In genomic region chr10:17022898-17023297, GRCh38 we compare ENCODE assay signal across 9 cellular contexts.
A peak's percentile ranks its signal among the peaks of the same experiment; 100 is the strongest.
DNase-seq lines count a peak whose midpoint lies in the region; ATAC-seq and TF ChIP-seq lines count a peak whose summit lies in the region.
"Had no signal": no experiment of that assay in that cellular context is flagged by ENCODE, and none has a peak within 500 bp of the region (broad histone marks: within the 10 kb centered on the region; RNA-seq: fewer than 3 reads in every experiment).

No MANE protein-coding gene starts in this region.

- no peak for ATAC-seq in central memory CD8-positive, alpha-beta T cell (replicated peaks; ENCODE audit: extremely low read depth, poor library complexity, severe bottlenecking)
- ATAC-seq in HG03342 (IDR thresholded peaks at IDR 0.05; ENCODE audit: unreplicated experiment) = no peak

- peaks cover 14% of the 10 kb centered on the region for H3F3A ChIP-seq in Loucy (ENCODE audit: low read depth)

- H3K27me3 ChIP-seq in A673 (replicated peaks; ENCODE audit: insufficient read depth, low read depth, low read length, poor library complexity) (no peaks in the 10 kb centered on the region), Loucy (ENCODE audit: insufficient read depth, low read length, poor library complexity, severe bottlenecking) (no peaks in the 10 kb centered on the region), muscle layer of duodenum (ENCODE audit: low read depth, low read length) (no peaks in the 10 kb centered on the region)

- intact Hi-C loops in A673 (cut with micrococcal nuclease; ENCODE audit: unreplicated experiment) = no loop called here

- H3K9me2 ChIP-seq in Loucy (replicated peaks; ENCODE audit: low read depth, low read length) = no peaks in the 10 kb centered on the region

- H3K9me3 ChIP-seq in A673 (ENCODE audit: low read depth, low read length, poor library complexity, severe bottlenecking) (no peaks in the 10 kb centered on the region), Loucy (ENCODE audit: insufficient read depth, low read depth, low read length) (no peaks in the 10 kb centered on the region), muscle layer of duodenum (ENCODE audit: control insufficient read depth in 1 of 2, low read length in 2 of 2) (peaks cover 0 to 2% of the 10 kb centered on the region in 2 donors)

- no TSS peak for BruUV-seq in A673 (replicated peaks; lab: Mats Ljungman, UMichigan)

- H3K4me1 Mint-ChIP-seq in central memory CD8-positive, alpha-beta T cell = peaks cover 32% of the 10 kb centered on the region

- H3K4me1 ChIP-seq in A673 (ENCODE audit: insufficient read depth, low read length, poor library complexity, severe bottlenecking) = peaks cover 65% of the 10 kb centered on the region
- peaks cover 50% of the 10 kb centered on the region for H3K4me1 ChIP-seq in Loucy (ENCODE audit: insufficient read depth, low read length, poor library complexity, severe bottlenecking)
- H3K4me1 ChIP-seq in muscle layer of duodenum (ENCODE audit: control insufficient read depth in 1 of 2, insufficient read depth in 2 of 2, low read length in 2 of 2) = peaks cover 4 to 23% of the 10 kb centered on the region in 2 donors

- POLR2A ChIA-PET in A673 (lab: Charles Lee; ENCODE audit: low non-redundant PET) = interaction anchor here (0.5 kb wide), 1 partner anchor 208 kb away, joined by 4 read pairs; no protein-coding TSS in a partner anchor

- peak overlapping the region; percentile 98 for H3K27ac Mint-ChIP-seq in central memory CD8-positive, alpha-beta T cell (ENCODE audit: low read depth)

- H3K4me3 ChIP-seq in A673 (ENCODE audit: low read depth, low read length, poor library complexity, severe bottlenecking) (peak overlapping the region; percentile 10), Loucy (ENCODE audit: low read length, poor library complexity, severe bottlenecking) (peak overlapping the region; percentile 67), muscle layer of duodenum (ENCODE audit: low read depth in 1 of 2, low read length in 2 of 2) (no peak overlapping the region)

- H4K20me1 ChIP-seq in Loucy (ENCODE audit: insufficient read depth, low read length, poor library complexity, severe bottlenecking) = no peaks in the 10 kb centered on the region

- H3K4me3 Mint-ChIP-seq in central memory CD8-positive, alpha-beta T cell = peak overlapping the region; percentile 67

- peak overlapping the region; percentile 81 for H3K27ac ChIP-seq in A673 (ENCODE audit: low read depth, low read length, poor library complexity, severe bottlenecking)
- peak overlapping the region; percentile 89 for H3K27ac ChIP-seq in muscle layer of duodenum (ENCODE audit: low read length)

- TF ChIP-seq CTCF in A673 (conservative IDR thresholded peaks at IDR 0.05; ENCODE audit: low read depth, low read length) (no peak), Loucy (conservative IDR thresholded peaks at IDR 0.05; ENCODE audit: low read length) (no peak)

- H3K9me3 Mint-ChIP-seq in central memory CD8-positive, alpha-beta T cell = no peaks in the 10 kb centered on the region

- CTCF ChIA-PET in A673 (lab: Charles Lee) = interaction anchor here (0.7 kb wide), 1 partner anchor 1212 kb away, joined by 4 read pairs; no protein-coding TSS in a partner anchor

- H3K9ac ChIP-seq in Loucy (ENCODE audit: low read depth, low read length, poor library complexity, severe bottlenecking) = peak overlapping the region; percentile 68

- no peaks in the 10 kb centered on the region for H3K79me2 ChIP-seq in Loucy (ENCODE audit: insufficient read depth, low read length)

- DNase-seq in A673 (ENCODE audit: low spot score) (peak; percentile 56), NCI-H2029 treated with DMSO at 0.1 percent for 48 hours (lab: John Stamatoyannopoulos, UW) (no peak), globus pallidus (ENCODE audit: low spot score) (no peak), RPMI8226 (no peak)
- no peak for DNase-seq in central memory CD8-positive, alpha-beta T cell (ENCODE audit: low spot score in 2 of 2)
- DNase-seq: amygdala had no signal

- peaks cover 17% of the 10 kb centered on the region for H3K36me3 Mint-ChIP-seq in central memory CD8-positive, alpha-beta T cell (ENCODE audit: insufficient read depth)

- H2AFZ ChIP-seq in Loucy (ENCODE audit: low read length) = no peak overlapping the region

- H3K27me3 Mint-ChIP-seq in central memory CD8-positive, alpha-beta T cell = no peaks in the 10 kb centered on the region

- H3K36me3 ChIP-seq in A673 (ENCODE audit: insufficient read depth, low read length, poor library complexity, severe bottlenecking) = no peaks in the 10 kb centered on the region
- H3K36me3 ChIP-seq in Loucy (ENCODE audit: insufficient read depth, low read length) = no peaks in the 10 kb centered on the region
- peaks cover 0 to 19% of the 10 kb centered on the region in 2 donors for H3K36me3 ChIP-seq in muscle layer of duodenum (ENCODE audit: control insufficient read depth in 1 of 2, insufficient read depth in 2 of 2, low read length in 2 of 2)

- H3K4me2 ChIP-seq in Loucy (ENCODE audit: low read depth, low read length, poor library complexity, severe bottlenecking) = peak overlapping the region; percentile 88

Comparison
In these comparisons a context has a peak if more than half of its experiments do, and no peak if none do; other contexts are left out.
1. H3K4me3 ChIP-seq: peak in A673 (single experiment) and Loucy (single experiment); none in muscle layer of duodenum (0 of 2).